ENCODE assay signal across 9 cellular contexts in the genomic region with DNA sequence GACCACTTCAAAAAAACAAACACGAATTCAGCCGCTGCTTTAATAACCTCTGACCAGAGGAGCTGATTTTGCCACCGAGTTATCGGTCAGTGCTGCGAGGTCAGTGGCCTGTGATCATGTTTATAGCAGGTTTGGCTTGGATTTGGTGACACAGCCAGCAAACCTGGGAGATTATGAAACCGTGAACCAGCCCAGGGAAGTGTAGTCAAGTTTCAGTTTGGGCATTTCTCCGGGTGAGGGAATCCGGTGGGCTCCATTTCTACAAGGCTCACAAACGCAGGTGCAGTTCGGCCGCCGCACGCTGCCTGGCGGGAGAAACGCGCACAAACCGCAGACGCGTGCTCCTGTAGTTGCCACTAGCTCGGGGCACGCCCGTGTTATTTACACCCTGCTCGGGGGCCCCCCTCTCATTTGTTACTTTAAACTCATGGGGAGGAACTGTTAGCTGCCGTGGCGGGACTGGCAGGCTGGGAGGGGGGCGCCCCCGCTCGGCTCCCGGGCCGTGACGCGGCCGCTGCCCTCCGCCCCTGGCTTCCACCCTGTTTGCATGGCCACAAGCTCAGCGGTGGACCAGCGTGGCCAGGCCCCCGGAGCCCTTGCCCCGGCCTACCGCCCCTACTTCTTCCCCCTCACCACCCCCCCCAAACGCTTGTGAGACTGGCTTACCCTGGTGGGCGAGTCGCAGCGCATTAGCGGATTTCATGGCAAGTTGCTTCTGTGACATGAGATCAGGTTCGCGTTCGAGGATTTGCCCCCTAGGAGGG. TPM values are rescaled to one million over a fixed set of nuclear protein-coding genes. Genes with fewer than 3 reads are reported as not detected.
DNase-seq lines count a peak whose midpoint lies in the region; ATAC-seq, FAIRE-seq and TF ChIP-seq lines count a peak whose summit lies in the region.
"Had no signal": no experiment of that assay in that cellular context is flagged by ENCODE, and none has a peak within 500 bp of the region (broad histone marks: within the 10 kb centered on the region; RNA-seq: fewer than 3 reads in every experiment).

No MANE protein-coding gene starts in this region.

- CTCF ChIA-PET in endothelial cell of umbilical vein (lab: Charles Lee): interaction anchor here (1.4 kb wide), 1 partner anchor 10 kb away, joined by 7 read pairs; no protein-coding TSS in a partner anchor

- H3K9ac ChIP-seq in endothelial cell of umbilical vein (replicated peaks; ENCODE audit: extremely low read depth, insufficient read depth, low read length): no peak overlapping the region
- H3K9ac ChIP-seq in neuronal stem cell (ENCODE audit: low read depth, low read length, poor library complexity): no peak overlapping the region

- dilution Hi-C loops in endothelial cell of umbilical vein (cut with MboI; ENCODE audit: extremely low pct_ligation_motif_present, low sequenced_read_pairs): no loop called here

- no peak for FAIRE-seq in endothelial cell of umbilical vein (lab: Jason Lieb, UNC)

- H3K18ac ChIP-seq in neuronal stem cell (ENCODE audit: low read length): peak overlapping the region; percentile 42

- H3K9me3 ChIP-seq in endothelial cell of umbilical vein (replicated peaks; ENCODE audit: control insufficient read depth, insufficient read depth, low read length): no peaks in the 10 kb centered on the region
- H3K9me3 ChIP-seq in neuronal stem cell (replicated peaks in 1 of 2; ENCODE audit: control insufficient read depth in 2 of 2, insufficient read depth in 1 of 2, low read depth in 1 of 2, low read length in 2 of 2): peaks cover 0 to 4% of the 10 kb centered on the region in 2 donors
- H3K9me3 ChIP-seq: transverse colon had no signal

- no peak overlapping the region for H2AK5ac ChIP-seq in neuronal stem cell (ENCODE audit: low read depth, low read length)

- no peak overlapping the region for H4K91ac ChIP-seq in neuronal stem cell (ENCODE audit: low read depth, low read length, poor library complexity)

- no peaks in the 10 kb centered on the region for H3K9me1 ChIP-seq in endothelial cell of umbilical vein (replicated peaks; ENCODE audit: control insufficient read depth, extremely low read depth, insufficient read depth, low read length)

- H3K14ac ChIP-seq in neuronal stem cell (ENCODE audit: low read length): no peak overlapping the region

- peaks cover 82 to 98% of the 10 kb centered on the region in 2 experiments for H3K27me3 ChIP-seq in endothelial cell of umbilical vein (ENCODE audit: control insufficient read depth in 2 of 2, insufficient read depth in 2 of 2, low read length in 2 of 2)
- peaks cover 25 to 98% (median 83%) of the 10 kb centered on the region in 3 experiments for H3K27me3 ChIP-seq in neuronal stem cell (ENCODE audit: control insufficient read depth in 3 of 3, insufficient read depth in 3 of 3, low read depth in 1 of 3, low read length in 3 of 3)

- no peak for TF ChIP-seq CTCF in endothelial cell of umbilical vein (IDR thresholded peaks at IDR 0.05; ENCODE audit: extremely low read depth in 1 of 2, insufficient read depth in 1 of 2, low read depth in 1 of 2, low read length in 2 of 2)

- no peaks in the 10 kb centered on the region for H3K79me2 ChIP-seq in endothelial cell of umbilical vein (ENCODE audit: control insufficient read depth, insufficient read depth, low read length)

- H3K4me2 ChIP-seq in endothelial cell of umbilical vein (ENCODE audit: insufficient read depth, low read length): no peak overlapping the region
- H3K4me2 ChIP-seq in neuronal stem cell (ENCODE audit: insufficient read depth, low read length, poor library complexity, severe bottlenecking): peak overlapping the region; percentile 76

- no peak overlapping the region for H2BK5ac ChIP-seq in neuronal stem cell (ENCODE audit: low read length)

- POLR2A ChIA-PET in endothelial cell of umbilical vein (lab: Charles Lee): no interaction called here

- BruUV-seq in endothelial cell of umbilical vein (replicated peaks; lab: Mats Ljungman, UMichigan): no TSS peak

- no peak overlapping the region for H3K27ac ChIP-seq in endothelial cell of umbilical vein (ENCODE audit: insufficient read depth, low read depth, low read length)
- no peak overlapping the region for H3K27ac ChIP-seq in neuronal stem cell (replicated peaks; ENCODE audit: low read length)
- H3K27ac ChIP-seq: transverse colon had no signal

- H3K36me3 ChIP-seq in endothelial cell of umbilical vein (ENCODE audit: control insufficient read depth in 2 of 2, extremely low read depth in 1 of 2, insufficient read depth in 2 of 2, low read length in 2 of 2) (no peaks in the 10 kb centered on the region), neuronal stem cell (replicated peaks in 1 of 2; ENCODE audit: control insufficient read depth in 2 of 2, insufficient read depth in 2 of 2, low read length in 2 of 2) (no peaks in the 10 kb centered on the region)
- H3K36me3 ChIP-seq: transverse colon had no signal

- no peak overlapping the region for H3K4ac ChIP-seq in neuronal stem cell (ENCODE audit: low read length)

- H3K4me3 ChIP-seq in endothelial cell of umbilical vein (replicated peaks in 1 of 3; ENCODE audit: insufficient read depth in 1 of 3, low read depth in 1 of 3, low read length in 3 of 3) (no peak overlapping the region), neuronal stem cell (ENCODE audit: low read length in 2 of 2) (no peak overlapping the region)

- H3K4me1 ChIP-seq in endothelial cell of umbilical vein (ENCODE audit: control insufficient read depth, extremely low read depth, insufficient read depth, low read length) (peaks cover 8% of the 10 kb centered on the region), neuronal stem cell (ENCODE audit: control insufficient read depth in 2 of 2, insufficient read depth in 1 of 2, low read depth in 1 of 2, low read length in 2 of 2) (peaks cover 4 to 5% of the 10 kb centered on the region in 2 donors)

- no CpG with 5 or more reads among the region's 47 CpGs for WGBS in neuronal stem cell (ENCODE audit: extremely low coverage in 2 of 2, insufficient read length in 2 of 2, insufficient replicate concordance in 1 of 2), 2 donors

- intact Hi-C loops in endothelial cell of umbilical vein (cut with micrococcal nuclease): no loop called here

- H3K23ac ChIP-seq in neuronal stem cell (ENCODE audit: low read depth, low read length, poor library complexity): no peak overlapping the region

- no peaks in the 10 kb centered on the region for H4K20me1 ChIP-seq in endothelial cell of umbilical vein (replicated peaks; ENCODE audit: control insufficient read depth, extremely low read depth, insufficient read depth, low read length)

- peak; percentile 38 for DNase-seq in NCI-H2171 treated with DMSO at 0.1 percent for 48 hours (lab: John Stamatoyannopoulos, UW)
- DNase-seq in NCI-H2171 (lab: John Stamatoyannopoulos, UW): no peak
- peak; percentile 3 for DNase-seq in NCI-H1092 (lab: John Stamatoyannopoulos, UW)
- DNase-seq in endothelial cell of umbilical vein (ENCODE audit: low read depth, low spot score): no peak
- peak; percentile 33 for DNase-seq in neuronal stem cell (ENCODE audit: low spot score)
- DNase-seq in NCI-H187 (lab: John Stamatoyannopoulos, UW): no peak
- no peak for DNase-seq in activated CD4-positive, CD25-positive, alpha-beta regulatory T cell treated with anti-CD3 and anti-CD28 coated beads, Interleukin-2, amount 50 U/mL, for 72 hours
- DNase-seq: transverse colon had no signal

- no peak overlapping the region for H2AFZ ChIP-seq in endothelial cell of umbilical vein (ENCODE audit: low read depth, low read length)
- H2AFZ ChIP-seq in neuronal stem cell (ENCODE audit: low read length): peak overlapping the region; percentile 79

- TF ChIP-seq POLR2A in endothelial cell of umbilical vein (IDR thresholded peaks at IDR 0.05; ENCODE audit: low read depth, low read length): no peak

- no peaks in the 10 kb centered on the region for H3K79me1 ChIP-seq in neuronal stem cell (ENCODE audit: low read depth, low read length)

- no peak for ATAC-seq in GM21786 (IDR thresholded peaks at IDR 0.05; ENCODE audit: unreplicated experiment)

- H2BK120ac ChIP-seq in neuronal stem cell (ENCODE audit: low read depth, low read length): no peak overlapping the region

- peak overlapping the region; percentile 26 for H2BK15ac ChIP-seq in neuronal stem cell (ENCODE audit: low read length)

- H2BK12ac ChIP-seq in neuronal stem cell (ENCODE audit: low read length): no peak overlapping the region

- H4K8ac ChIP-seq in neuronal stem cell (ENCODE audit: low read depth, low read length): no peak overlapping the region

TF ChIP-seq in endothelial cell of umbilical vein, 7 proteins besides CTCF, POLR2A, EP300 and RAD21:
- peak; percentile 89 for TF ChIP-seq EZH2 (IDR thresholded peaks at IDR 0.05; ENCODE audit: borderline replicate concordance, low read depth, low read length, severe bottlenecking)
- TF ChIP-seq, protein P1, sequence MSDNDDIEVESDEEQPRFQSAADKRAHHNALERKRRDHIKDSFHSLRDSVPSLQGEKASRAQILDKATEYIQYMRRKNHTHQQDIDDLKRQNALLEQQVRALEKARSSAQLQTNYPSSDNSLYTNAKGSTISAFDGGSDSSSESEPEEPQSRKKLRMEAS (IDR thresholded peaks at IDR 0.05; ENCODE audit: insufficient read depth, insufficient read length): no peak
TF ChIP-seq in endothelial cell of umbilical vein: peak in this region for 1.

RNA-seq across cellular contexts. Expression of a gene that starts 13.6 kb away (rescaled TPM):
- not detected in 2 replicates for total RNA-seq in endothelial cell of umbilical vein
- not detected in 2 replicates for polyA plus RNA-seq in endothelial cell of umbilical vein
- not detected in 2 replicates for polyA plus RNA-seq in endothelial cell of umbilical vein (2011; cell fraction: cytosol; rRNA removed)
- not detected in 2 replicates for polyA plus RNA-seq in endothelial cell of umbilical vein (2011; cell fraction: nucleus; rRNA removed)
- polyA plus RNA-seq in endothelial cell of umbilical vein (2012): not detected in 2 replicates
- not detected in 2 replicates for polyA minus RNA-seq in endothelial cell of umbilical vein
- polyA minus RNA-seq in endothelial cell of umbilical vein (2011; cell fraction: cytosol; rRNA and poly(A)+ RNA removed): not detected
- polyA minus RNA-seq in endothelial cell of umbilical vein (2011; cell fraction: nucleus; rRNA and poly(A)+ RNA removed): not detected in 2 replicates
- polyA plus RNA-seq in neuronal stem cell (2013, experiment 1 of 2): 0.24 TPM
- 0.24 TPM for polyA plus RNA-seq in neuronal stem cell (2013, experiment 2 of 2)

Comparison
In these comparisons a context has a peak if more than half of its experiments do, and no peak if none do; other contexts are left out.
1. DNase-seq: peak in NCI-H2171 treated with DMSO at 0.1 percent for 48 hours (single experiment), NCI-H1092 (single experiment) and neuronal stem cell (single experiment); none in NCI-H2171 (single experiment), endothelial cell of umbilical vein (single experiment), NCI-H187 (0 of 2) and activated CD4-positive, CD25-positive, alpha-beta regulatory T cell treated with anti-CD3 and anti-CD28 coated beads, Interleukin-2, amount 50 U/mL, for 72 hours (single experiment).